8 cellular contexts compared by ENCODE assay signal in the genomic region with DNA sequence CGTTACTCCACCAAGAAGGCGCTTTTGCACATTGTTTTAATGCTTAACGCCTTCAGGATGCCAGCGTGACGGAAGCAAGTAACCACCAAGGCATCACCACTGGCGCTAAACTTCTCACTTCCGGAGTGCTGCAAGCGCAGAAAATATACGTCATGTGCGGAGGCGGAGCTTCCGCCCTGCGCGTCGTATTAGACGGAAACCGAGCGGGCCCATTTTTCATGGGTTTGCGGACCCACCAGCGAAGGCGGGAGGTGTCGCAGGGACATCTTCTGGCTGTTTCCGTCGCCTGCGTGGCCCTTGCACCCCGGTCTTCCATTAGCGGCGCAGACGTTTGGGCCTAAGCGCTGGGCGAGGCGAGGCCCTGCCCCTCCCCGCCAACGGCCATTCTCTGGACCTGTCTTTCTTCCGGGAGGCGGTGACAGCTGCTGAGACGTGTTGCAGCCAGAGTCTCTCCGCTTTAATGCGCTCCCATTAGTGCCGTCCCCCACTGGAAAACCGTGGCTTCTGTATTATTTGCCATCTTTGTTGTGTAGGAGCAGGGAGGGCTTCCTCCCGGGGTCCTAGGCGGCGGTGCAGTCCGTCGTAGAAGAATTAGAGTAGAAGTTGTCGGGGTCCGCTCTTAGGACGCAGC. TPM values are rescaled to one million over a fixed set of nuclear protein-coding genes. Genes with fewer than 3 reads are reported as not detected.
A peak's percentile ranks its signal among the peaks of the same experiment; 100 is the strongest.
DNase-seq lines count a peak whose midpoint lies in the region; ATAC-seq lines count a peak whose summit lies in the region.

A gene (plus strand): TSS at position 403 of the 631 bp plus-strand sequence. CDS start 235 bp downstream, outside the sequence.

- H3K4me3 ChIP-seq in BLaER1 treated with 17β-estradiol and CSF1 and Interleukin-3, amounts not matched to agents 10 nM and 100 nM = peak within 1 kb of the TSS; percentile 81 to 99 (median 95)

- no peaks in the 10 kb centered on the region for H3K9me3 ChIP-seq in BLaER1 treated with 17β-estradiol and CSF1 and Interleukin-3, amounts not matched to agents 10 nM and 100 nM (replicated peaks in 1 of 11)

- peak; percentile 80 for DNase-seq in NCI-H748 treated with DMSO at 0.1 percent for 48 hours (lab: John Stamatoyannopoulos, UW)
- DNase-seq in activated CD4-positive, alpha-beta T cell treated with anti-CD3 and anti-CD28 coated beads, Interleukin-2, amount 50 U/mL, for 24 hours (ENCODE audit: low read depth in 1 of 2, low spot score in 1 of 2) = peak; percentile 96 to 99
- DNase-seq in dedifferentiated amniotic fluid mesenchymal stem cell (ENCODE audit: extremely low spot score) = peak; percentile 94
- DNase-seq in left lobe of liver (ENCODE audit: low spot score) = peak; percentile 96
- DNase-seq in stimulated activated CD4-positive, alpha-beta T cell treated with anti-CD3 and anti-CD28 coated beads, Interleukin-2, amount 100 ng/mL, for 4 hours (ENCODE audit: low read depth) = peak; percentile 92

- peak within 1 kb of the TSS; percentile 87 to 95 (median 89) for H3K4me2 ChIP-seq in BLaER1 treated with 17β-estradiol and CSF1 and Interleukin-3, amounts not matched to agents 10 nM and 100 nM

- peaks cover 7 to 32% (median 16%) of the 10 kb centered on the region in 11 experiments; a peak in 16 of 22 replicates for H4K20me1 ChIP-seq in BLaER1 treated with 17β-estradiol and CSF1 and Interleukin-3, amounts not matched to agents 10 nM and 100 nM

- H3K27me3 ChIP-seq in BLaER1 treated with 17β-estradiol and CSF1 and Interleukin-3, amounts not matched to agents 10 nM and 100 nM = no peaks in the 10 kb centered on the region

- H3K36me3 ChIP-seq in BLaER1 treated with 17β-estradiol and CSF1 and Interleukin-3, amounts not matched to agents 10 nM and 100 nM = peaks cover 0 to 12% (median 7%) of the 10 kb centered on the region in 11 experiments; a peak in 6 of 22 replicates

- ATAC-seq in GM19351 (IDR thresholded peaks at IDR 0.05; ENCODE audit: unreplicated experiment) = peak; percentile 76
- peak; percentile 81 for ATAC-seq in HG03521 (IDR thresholded peaks at IDR 0.05; ENCODE audit: unreplicated experiment)
- ATAC-seq in left lobe of liver = peak; percentile 91

- peak within 1 kb of the TSS; percentile 87 to 99 (median 96) for H3K27ac ChIP-seq in BLaER1 treated with 17β-estradiol and CSF1 and Interleukin-3, amounts not matched to agents 10 nM and 100 nM

- H3K4me1 ChIP-seq in BLaER1 treated with 17β-estradiol and CSF1 and Interleukin-3, amounts not matched to agents 10 nM and 100 nM = peaks cover 20 to 41% (median 36%) of the 10 kb centered on the region in 10 experiments

- H3K9ac ChIP-seq in BLaER1 treated with 17β-estradiol and CSF1 and Interleukin-3, amounts not matched to agents 10 nM and 100 nM = peak within 1 kb of the TSS; percentile 91 to 99 (median 96)

RNA-seq across cellular contexts. Expression of the gene that starts here (rescaled TPM):
- total RNA-seq in left lobe of liver = 23.9 TPM

Comparison
In these comparisons a context has a peak if more than half of its experiments do, and no peak if none do; other contexts are left out.
1. Peak in every context shown above with its lines: DNase-seq, ATAC-seq, H3K4me3 ChIP-seq and H3K27ac ChIP-seq.